ENCODE assay signal across 1 cellular context in the genomic region with DNA sequence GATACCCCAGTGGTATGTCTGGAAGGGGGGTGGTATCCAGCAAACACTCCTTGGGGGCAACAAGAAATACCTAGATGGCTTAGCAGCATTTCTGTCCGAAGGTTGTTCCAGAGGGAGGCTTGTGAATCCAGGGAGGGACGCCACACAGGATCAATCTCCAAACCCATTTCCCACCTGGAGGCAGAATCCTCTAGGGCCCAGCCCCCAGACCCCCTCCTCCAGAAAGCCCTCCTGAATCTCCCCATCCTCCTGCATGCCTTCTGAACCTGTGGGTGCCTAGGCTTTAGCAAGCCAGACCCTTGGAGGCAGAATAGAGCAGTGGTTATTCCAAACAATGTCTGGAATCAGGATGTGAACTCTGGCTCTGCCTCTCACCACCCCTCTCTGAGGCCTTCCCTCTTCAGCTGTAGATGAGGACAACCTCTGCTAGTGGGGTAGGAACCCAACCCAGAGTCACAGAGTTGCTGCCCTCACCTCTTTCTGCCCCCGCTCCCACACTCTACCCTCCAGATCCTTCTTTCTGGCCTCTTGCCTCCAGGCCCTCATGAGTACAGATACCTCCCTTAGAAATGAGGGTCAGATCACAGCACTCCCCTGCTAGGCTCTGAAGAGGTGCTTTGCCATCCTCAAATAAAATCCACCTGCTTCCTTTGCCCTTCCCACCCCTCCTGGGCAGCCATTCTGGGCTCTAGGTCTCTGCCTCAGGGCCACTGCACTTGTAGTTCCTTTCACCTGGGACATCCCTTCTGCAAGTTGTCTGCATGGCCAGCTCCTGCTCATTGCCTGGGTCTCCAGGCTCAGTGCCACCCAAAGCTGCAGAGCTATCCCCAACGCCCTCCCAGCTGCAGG.
TF ChIP-seq lines count a peak whose summit lies in the region.

No MANE protein-coding gene starts in this region.

TF ChIP-seq in IMR-90, 13 proteins besides CTCF, POLR2A, EP300 and RAD21:
- TF ChIP-seq FOS (IDR thresholded peaks at IDR 0.05; ENCODE audit: low read depth, low read length) (no peak), MAZ (IDR thresholded peaks at IDR 0.05; ENCODE audit: borderline replicate concordance, low read depth, low read length) (no peak), CHD1 (IDR thresholded peaks at IDR 0.05; ENCODE audit: low read depth, low read length) (no peak), RCOR1 (IDR thresholded peaks at IDR 0.05; ENCODE audit: insufficient replicate concordance, low read length) (no peak), NFE2L2 (IDR thresholded peaks at IDR 0.05; ENCODE audit: low read depth, low read length) (no peak), RFX5 (IDR thresholded peaks at IDR 0.05; ENCODE audit: low read depth, low read length) (no peak), SMC3 (IDR thresholded peaks at IDR 0.05; ENCODE audit: low read depth, low read length) (no peak), MAFK (IDR thresholded peaks at IDR 0.05; ENCODE audit: low read depth, low read length) (no peak), CEBPB (IDR thresholded peaks at IDR 0.05; ENCODE audit: low read depth, low read length) (no peak), BHLHE40 (IDR thresholded peaks at IDR 0.05; ENCODE audit: low read depth, low read length) (no peak), MXI1 (IDR thresholded peaks at IDR 0.05; ENCODE audit: borderline replicate concordance, low read depth, low read length) (no peak)
- TF ChIP-seq, protein P1, sequence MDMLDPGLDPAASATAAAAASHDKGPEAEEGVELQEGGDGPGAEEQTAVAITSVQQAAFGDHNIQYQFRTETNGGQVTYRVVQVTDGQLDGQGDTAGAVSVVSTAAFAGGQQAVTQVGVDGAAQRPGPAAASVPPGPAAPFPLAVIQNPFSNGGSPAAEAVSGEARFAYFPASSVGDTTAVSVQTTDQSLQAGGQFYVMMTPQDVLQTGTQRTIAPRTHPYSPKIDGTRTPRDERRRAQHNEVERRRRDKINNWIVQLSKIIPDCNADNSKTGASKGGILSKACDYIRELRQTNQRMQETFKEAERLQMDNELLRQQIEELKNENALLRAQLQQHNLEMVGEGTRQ (IDR thresholded peaks at IDR 0.05; ENCODE audit: low read depth, low read length), result no peak
- TF ChIP-seq, protein P2, sequence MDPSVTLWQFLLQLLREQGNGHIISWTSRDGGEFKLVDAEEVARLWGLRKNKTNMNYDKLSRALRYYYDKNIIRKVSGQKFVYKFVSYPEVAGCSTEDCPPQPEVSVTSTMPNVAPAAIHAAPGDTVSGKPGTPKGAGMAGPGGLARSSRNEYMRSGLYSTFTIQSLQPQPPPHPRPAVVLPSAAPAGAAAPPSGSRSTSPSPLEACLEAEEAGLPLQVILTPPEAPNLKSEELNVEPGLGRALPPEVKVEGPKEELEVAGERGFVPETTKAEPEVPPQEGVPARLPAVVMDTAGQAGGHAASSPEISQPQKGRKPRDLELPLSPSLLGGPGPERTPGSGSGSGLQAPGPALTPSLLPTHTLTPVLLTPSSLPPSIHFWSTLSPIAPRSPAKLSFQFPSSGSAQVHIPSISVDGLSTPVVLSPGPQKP (IDR thresholded peaks at IDR 0.05; ENCODE audit: borderline replicate concordance, low read depth, low read length), result no peak
